In the genomic region with DNA sequence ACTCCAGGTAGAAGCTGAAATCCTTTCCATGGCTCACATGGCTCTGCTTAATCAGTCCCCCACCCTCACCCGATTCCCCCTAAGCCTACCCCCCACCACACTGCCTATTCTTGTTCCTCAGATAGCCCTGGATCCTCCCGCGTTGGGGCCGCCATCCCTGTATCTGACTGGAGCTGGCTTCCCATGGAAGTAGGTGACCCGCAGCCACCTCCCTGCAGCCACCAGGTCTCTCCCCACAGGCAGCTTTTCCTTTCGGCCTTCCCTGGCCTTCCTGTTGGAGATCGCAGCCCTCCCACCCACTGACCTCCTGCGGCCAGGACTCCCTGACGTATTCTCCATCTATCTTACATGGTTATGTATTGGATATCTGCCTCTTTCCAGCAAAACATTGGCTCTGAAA, we compare ENCODE assay signal across 19 cellular contexts.
DNase-seq lines count a peak whose midpoint lies in the region; ATAC-seq and TF ChIP-seq lines count a peak whose summit lies in the region.
"Had no signal": no experiment of that assay in that cellular context is flagged by ENCODE, and none has a peak within 500 bp of the region (broad histone marks: within the 10 kb centered on the region; RNA-seq: fewer than 3 reads in every experiment).

No MANE protein-coding gene starts in this region.

- in situ Hi-C loops in G401 (cut with HindIII; ENCODE audit: low sequenced_read_pairs): no loop called here

- POLR2A ChIA-PET in MCF 10A (lab: Yijun Ruan, JAX): no interaction called here

- TF ChIP-seq CTCF in breast epithelium (IDR thresholded peaks at IDR 0.05) (no peak), MCF 10A (IDR thresholded peaks at IDR 0.05; ENCODE audit: unreplicated experiment) (no peak), endodermal cell (conservative IDR thresholded peaks at IDR 0.05) (no peak), osteoblast (IDR thresholded peaks at IDR 0.05; ENCODE audit: extremely low read depth, low read depth, low read length) (no peak), right lobe of liver (IDR thresholded peaks at IDR 0.05) (no peak)

- H3K4me2 ChIP-seq in osteoblast (ENCODE audit: insufficient read depth, low read length): no peak overlapping the region
- H3K4me2 ChIP-seq: A549 had no signal

- intact Hi-C loops in breast epithelium (cut with DNase I; ENCODE audit: low total_unique reads) (no loop called here), MCF 10A (cut with micrococcal nuclease) (no loop called here), right lobe of liver (cut with DNase I) (no loop called here)

- 91 to 100% methylated on average over 3 to 9 of the region's 9 CpGs for WGBS in endodermal cell (ENCODE audit: insufficient coverage in 1 of 2, insufficient read length in 1 of 2), 2 experiments
- WGBS in right lobe of liver (ENCODE audit: insufficient coverage, low coverage, low lambda C conversion rate, missing lambda C conversion rate): 71% methylated on average over 9 of the region's 9 CpGs

- no peak overlapping the region for H3K4me3 ChIP-seq in breast epithelium
- H3K4me3 ChIP-seq in endodermal cell (ENCODE audit: low read length): no peak overlapping the region
- no peak overlapping the region for H3K4me3 ChIP-seq in osteoblast (ENCODE audit: insufficient read depth, low read length)
- H3K4me3 ChIP-seq in right lobe of liver: no peak overlapping the region
- H3K4me3 ChIP-seq: A549, GM12878, GM23248, HAP-1 had no signal

- H3K36me3 ChIP-seq in breast epithelium (no peaks in the 10 kb centered on the region), endodermal cell (ENCODE audit: control insufficient read depth, insufficient read depth, low read length) (no peaks in the 10 kb centered on the region), osteoblast (ENCODE audit: insufficient read depth, low read length) (no peaks in the 10 kb centered on the region), right lobe of liver (no peaks in the 10 kb centered on the region)
- H3K36me3 ChIP-seq: HAP-1 had no signal

- H3K4me3 Mint-ChIP-seq in MCF 10A (ENCODE audit: unreplicated experiment) (no peak overlapping the region), endodermal cell (no peak overlapping the region)

- no peaks in the 10 kb centered on the region for H4K20me1 ChIP-seq in osteoblast (ENCODE audit: insufficient read depth, low read length)

- H3K4me1 ChIP-seq in breast epithelium (peaks cover 8% of the 10 kb centered on the region in 2 donors), endodermal cell (ENCODE audit: control insufficient read depth, insufficient read depth, low read length) (no peaks in the 10 kb centered on the region), osteoblast (ENCODE audit: insufficient read depth, low read length) (peaks cover 14% of the 10 kb centered on the region), right lobe of liver (no peaks in the 10 kb centered on the region)
- H3K4me1 ChIP-seq: A549, HAP-1 had no signal

- H3K9me3 ChIP-seq in breast epithelium: no peaks in the 10 kb centered on the region
- H3K9me3 ChIP-seq in endodermal cell (ENCODE audit: control insufficient read depth, low read length): peaks cover 4% of the 10 kb centered on the region
- H3K9me3 ChIP-seq in osteoblast (ENCODE audit: low read depth, low read length): no peaks in the 10 kb centered on the region
- no peaks in the 10 kb centered on the region for H3K9me3 ChIP-seq in right lobe of liver
- H3K9me3 ChIP-seq: A549, HAP-1 had no signal

- ATAC-seq in right lobe of liver (no peak), GM21526 (IDR thresholded peaks at IDR 0.05; ENCODE audit: low FRiP score, unreplicated experiment) (no peak)
- ATAC-seq: A549, GM12878, HepG2 had no signal

- H3K36me3 Mint-ChIP-seq in MCF 10A (ENCODE audit: insufficient read depth, unreplicated experiment) (no peaks in the 10 kb centered on the region), endodermal cell (ENCODE audit: low read depth) (no peaks in the 10 kb centered on the region)
- H3K36me3 Mint-ChIP-seq: CD4-positive, alpha-beta memory T cell had no signal

- H3K27ac ChIP-seq in breast epithelium: peak overlapping the region; percentile 6 to 55
- no peak overlapping the region for H3K27ac ChIP-seq in endodermal cell (ENCODE audit: low read depth, low read length)
- H3K27ac ChIP-seq in osteoblast (ENCODE audit: low read depth, low read length): no peak overlapping the region
- H3K27ac ChIP-seq in right lobe of liver: no peak overlapping the region
- H3K27ac ChIP-seq: 22Rv1, A549, C4-2B, GM23248 had no signal

- TF ChIP-seq POLR2A in breast epithelium (IDR thresholded peaks at IDR 0.05) (no peak), right lobe of liver (IDR thresholded peaks at IDR 0.05) (no peak)

- peaks cover 23% of the 10 kb centered on the region for H3K27me3 Mint-ChIP-seq in MCF 10A (ENCODE audit: insufficient read depth, unreplicated experiment)
- H3K27me3 Mint-ChIP-seq in endodermal cell (ENCODE audit: insufficient read depth): peaks cover 8% of the 10 kb centered on the region

- CTCF ChIA-PET in MCF 10A (lab: Yijun Ruan, JAX): interaction anchor here (0.6 to 1.2 kb wide), 2 partner anchors 103 to 246 kb away, joined by 3 to 4 read pairs; no protein-coding TSS in a partner anchor

- no TSS peak for BruUV-seq in MCF 10A (replicated peaks; lab: Mats Ljungman, UMichigan)

- H3K27ac Mint-ChIP-seq in MCF 10A (ENCODE audit: low read depth, unreplicated experiment) (no peak overlapping the region), endodermal cell (no peak overlapping the region)

- H3K27me3 ChIP-seq in breast epithelium (no peaks in the 10 kb centered on the region), endodermal cell (ENCODE audit: control insufficient read depth, insufficient read depth, low read length, poor library complexity, severe bottlenecking) (no peaks in the 10 kb centered on the region), osteoblast (ENCODE audit: insufficient read depth, low read length) (no peaks in the 10 kb centered on the region), right lobe of liver (no peaks in the 10 kb centered on the region)

- H3K79me2 ChIP-seq in osteoblast (ENCODE audit: insufficient read depth, low read length): no peaks in the 10 kb centered on the region

- no peak overlapping the region for H3K9ac ChIP-seq in endodermal cell (ENCODE audit: extremely low read depth, low read length, poor library complexity, severe bottlenecking)
- H3K9ac ChIP-seq: GM23248 had no signal

- DNase-seq in breast epithelium (ENCODE audit: low spot score in 2 of 2) (no peak), MCF 10A (ENCODE audit: unreplicated experiment) (no peak), endodermal cell (peak; percentile 47), osteoblast (ENCODE audit: insufficient read length, low spot score, missing footprints) (peak; percentile 15), right lobe of liver (no peak), G401 (ENCODE audit: low spot score) (no peak)
- DNase-seq: AML-193; CD4-positive, alpha-beta memory T cell; DMS153; DMS79; GM23248; KG1 had no signal

- H3K4me1 Mint-ChIP-seq in MCF 10A (ENCODE audit: insufficient read depth, unreplicated experiment) (no peaks in the 10 kb centered on the region), endodermal cell (peaks cover 1% of the 10 kb centered on the region)

- no peak overlapping the region for H2AFZ ChIP-seq in osteoblast (ENCODE audit: low read length)
- H2AFZ ChIP-seq: GM23248 had no signal

- H3K9me3 Mint-ChIP-seq in MCF 10A (ENCODE audit: unreplicated experiment) (no peaks in the 10 kb centered on the region), endodermal cell (peaks cover 2% of the 10 kb centered on the region)

Comparison
In these comparisons a context has a peak if more than half of its experiments do, and no peak if none do; other contexts are left out.
1. DNase-seq: peak in endodermal cell (single experiment) and osteoblast (single experiment); none in breast epithelium (0 of 2), MCF 10A (single experiment), right lobe of liver (0 of 3) and G401 (single experiment).
2. H3K27ac ChIP-seq: peak in breast epithelium (2 of 2); none in endodermal cell (single experiment), osteoblast (single experiment) and right lobe of liver (0 of 3).